8 cellular contexts compared by ENCODE assay signal in genomic region chr1:58155418-58156123, GRCh38.
A peak's percentile ranks its signal among the peaks of the same experiment; 100 is the strongest.
DNase-seq lines count a peak whose midpoint lies in the region; ATAC-seq and TF ChIP-seq lines count a peak whose summit lies in the region.

No MANE protein-coding gene starts in this region.

- H3K4me1 Mint-ChIP-seq in natural killer cell, result no peaks in the 10 kb centered on the region

- TF ChIP-seq CTCF in natural killer cell (IDR thresholded peaks at IDR 0.05), result no peak

- H3K27me3 Mint-ChIP-seq in natural killer cell (ENCODE audit: low read depth in 2 of 2), result peaks cover 0 to 2% of the 10 kb centered on the region in 2 donors

- no peak overlapping the region for H3K27ac Mint-ChIP-seq in natural killer cell

- no peak overlapping the region for H3K4me3 Mint-ChIP-seq in natural killer cell

- ATAC-seq in Right ventricle myocardium inferior (peak; percentile 89), natural killer cell (no peak)

- intact Hi-C loops in Right ventricle myocardium inferior (cut with DNase I) (loop anchor here (10.0 kb wide), 2 partner anchors 431 to 1321 kb away; no protein-coding TSS in a partner anchor), cardiac septum (cut with DNase I) (no loop called here), natural killer cell (cut with micrococcal nuclease) (no loop called here)

- H3K36me3 Mint-ChIP-seq in natural killer cell, result no peaks in the 10 kb centered on the region

- no peaks in the 10 kb centered on the region for H3K9me3 Mint-ChIP-seq in natural killer cell

- DNase-seq in Right ventricle myocardium inferior (ENCODE audit: missing footprints) (peak; percentile 63), cardiac septum (ENCODE audit: low spot score) (no peak), M059J (ENCODE audit: low read depth) (peak; percentile 19), dermis microvascular lymphatic vessel endothelial cell (ENCODE audit: low read depth in 2 of 2) (peak; percentile 9 to 10), renal cortical epithelial cell (ENCODE audit: low read depth) (peak; percentile 11), T-helper 9 cell (no peak), natural killer cell (no peak)
- DNase-seq in activated effector memory CD4-positive, alpha-beta T cell treated with Interleukin-2 at 50 U/mL for 16 hours, result no peak

Comparison
In these comparisons a context has a peak if more than half of its experiments do, and no peak if none do; other contexts are left out.
1. DNase-seq: peak in Right ventricle myocardium inferior (single experiment), M059J (single experiment), dermis microvascular lymphatic vessel endothelial cell (2 of 2) and renal cortical epithelial cell (single experiment); none in cardiac septum (single experiment), activated effector memory CD4-positive, alpha-beta T cell treated with Interleukin-2 at 50 U/mL for 16 hours (single experiment), T-helper 9 cell (single experiment) and natural killer cell (single experiment).